ENCODE assay signal across 24 cellular contexts in the genomic region with DNA sequence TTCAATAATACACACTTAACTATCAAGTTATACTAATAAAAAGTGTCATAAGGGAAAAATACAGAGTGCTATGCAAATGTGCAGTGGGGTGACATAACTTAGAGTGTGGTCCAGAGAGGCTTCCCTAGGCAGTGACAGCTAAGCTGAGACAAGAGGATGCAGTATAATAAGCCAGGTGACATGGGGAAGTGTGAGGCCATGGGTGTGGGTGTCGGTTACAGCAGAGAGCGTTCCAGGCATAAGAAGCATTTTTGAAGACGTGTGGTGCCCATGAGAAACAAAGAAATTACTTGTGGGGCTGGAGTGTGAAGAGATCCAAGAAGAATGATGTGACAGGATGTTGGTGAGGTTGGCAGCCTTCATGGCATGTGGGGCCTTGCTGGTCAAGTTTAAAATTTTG.
DNase-seq lines count a peak whose midpoint lies in the region; ATAC-seq and TF ChIP-seq lines count a peak whose summit lies in the region.
"Had no signal": no experiment of that assay in that cellular context is flagged by ENCODE, and none has a peak within 500 bp of the region (broad histone marks: within the 10 kb centered on the region; RNA-seq: fewer than 3 reads in every experiment).

No MANE protein-coding gene starts in this region.

- H3K9me3 Mint-ChIP-seq in immature natural killer cell, result no peaks in the 10 kb centered on the region
- peaks cover 8% of the 10 kb centered on the region for H3K9me3 Mint-ChIP-seq in activated CD8-positive, alpha-beta T cell treated with anti-CD3 and anti-CD28 coated beads, Interleukin-2, amount 10 ng/mL, durations not matched to agents 7 days and 5 days (ENCODE audit: insufficient read depth)
- no peaks in the 10 kb centered on the region for H3K9me3 Mint-ChIP-seq in activated T-helper 17 cell treated with anti-CD3 and anti-CD28 coated beads, Interleukin-2, amount 50 U/mL, for 72 hours
- H3K9me3 Mint-ChIP-seq: CD4-positive, alpha-beta T cell had no signal

- H3K4me3 ChIP-seq in Karpas-422 (ENCODE audit: low read length) (no peak overlapping the region), neutrophil (ENCODE audit: low read depth in 1 of 2, low read length in 1 of 2) (no peak overlapping the region)
- H3K4me3 ChIP-seq: SJSA1 had no signal

- H3K27ac Mint-ChIP-seq in immature natural killer cell, result peak overlapping the region; percentile 9 to 80 (median 52)
- no peak overlapping the region for H3K27ac Mint-ChIP-seq in activated CD8-positive, alpha-beta T cell treated with anti-CD3 and anti-CD28 coated beads, Interleukin-2, amount 10 ng/mL, durations not matched to agents 7 days and 5 days
- no peak overlapping the region for H3K27ac Mint-ChIP-seq in activated T-helper 17 cell treated with anti-CD3 and anti-CD28 coated beads, Interleukin-2, amount 50 U/mL, for 72 hours
- H3K27ac Mint-ChIP-seq: CD4-positive, alpha-beta T cell had no signal

- CTCF ChIA-PET in activated CD8-positive, alpha-beta T cell treated with anti-CD3 and anti-CD28 coated beads, Interleukin-2, amount 10 ng/mL, durations not matched to agents 7 days and 5 days (lab: Charles Lee), result interaction anchor here (1.4 kb wide), 1 partner anchor 10 kb away, joined by 5 read pairs; no protein-coding TSS in a partner anchor

- peaks cover 0 to 3% (median 3%) of the 10 kb centered on the region in 3 donors for H3K27me3 Mint-ChIP-seq in immature natural killer cell (ENCODE audit: low read depth in 3 of 3)
- H3K27me3 Mint-ChIP-seq in activated CD8-positive, alpha-beta T cell treated with anti-CD3 and anti-CD28 coated beads, Interleukin-2, amount 10 ng/mL, durations not matched to agents 7 days and 5 days (ENCODE audit: low read depth), result peaks cover 3% of the 10 kb centered on the region
- no peaks in the 10 kb centered on the region for H3K27me3 Mint-ChIP-seq in activated T-helper 17 cell treated with anti-CD3 and anti-CD28 coated beads, Interleukin-2, amount 50 U/mL, for 72 hours
- H3K27me3 Mint-ChIP-seq: CD4-positive, alpha-beta T cell had no signal

- H3K4me3 Mint-ChIP-seq in immature natural killer cell, result peak overlapping the region in 2 of 5 donors; percentile 0 to 1
- no peak overlapping the region for H3K4me3 Mint-ChIP-seq in activated CD8-positive, alpha-beta T cell treated with anti-CD3 and anti-CD28 coated beads, Interleukin-2, amount 10 ng/mL, durations not matched to agents 7 days and 5 days
- H3K4me3 Mint-ChIP-seq in activated T-helper 17 cell treated with anti-CD3 and anti-CD28 coated beads, Interleukin-2, amount 50 U/mL, for 72 hours, result no peak overlapping the region
- H3K4me3 Mint-ChIP-seq: CD4-positive, alpha-beta T cell had no signal

- H3K9me2 ChIP-seq in Karpas-422 (replicated peaks; ENCODE audit: insufficient read depth, low read length), result peaks cover 5% of the 10 kb centered on the region; the same call in 1 of the 2 replicates

- DNase-seq in Karpas-422 (peak; percentile 60), immature natural killer cell (peak in 1 of 3 donors; percentile 26)
- no peak for DNase-seq in activated CD8-positive, alpha-beta T cell treated with anti-CD3 and anti-CD28 coated beads, Interleukin-2, amount 10 ng/mL, durations not matched to agents 7 days and 5 days
- DNase-seq: BE2C; CD4-positive, alpha-beta T cell; COR-L47; DMS 273 treated with DMSO at 0.1 percent for 48 hours; DMS79 treated with DMSO at 0.1 percent for 48 hours; KG1; MV-4-11; NCI-H1105 treated with DMSO at 0.1 percent for 48 hours; NCI-H1694 treated with DMSO at 0.1 percent for 48 hours; NCI-H2081 treated with DMSO at 0.1 percent for 48 hours; NCI-H2171 treated with DMSO at 0.1 percent for 48 hours; NCI-H524 treated with DMSO at 0.1 percent for 48 hours; NCI-H82; OCI-M1 had no signal

- H3K36me3 ChIP-seq in Karpas-422 (ENCODE audit: insufficient read depth, low read length), result no peaks in the 10 kb centered on the region
- no peaks in the 10 kb centered on the region for H3K36me3 ChIP-seq in neutrophil
- H3K36me3 ChIP-seq: BE2C, SJSA1 had no signal

- POLR2A ChIA-PET in activated CD8-positive, alpha-beta T cell treated with anti-CD3 and anti-CD28 coated beads, Interleukin-2, amount 10 ng/mL, durations not matched to agents 7 days and 5 days (lab: Charles Lee), result interaction anchor here (1.0 kb wide), 1 partner anchor 154 kb away, joined by 3 read pairs; no protein-coding TSS in a partner anchor

- peaks cover 26% of the 10 kb centered on the region for H3K4me1 ChIP-seq in Karpas-422 (ENCODE audit: low read length)
- peaks cover 50 to 58% of the 10 kb centered on the region in 2 experiments for H3K4me1 ChIP-seq in neutrophil (ENCODE audit: control insufficient read depth in 1 of 2, insufficient read depth in 1 of 2, low read depth in 1 of 2, low read length in 1 of 2)
- H3K4me1 ChIP-seq: BE2C had no signal

- H3K27me3 ChIP-seq in Karpas-422 (ENCODE audit: low read length), result no peaks in the 10 kb centered on the region
- no peaks in the 10 kb centered on the region for H3K27me3 ChIP-seq in neutrophil
- H3K27me3 ChIP-seq: BE2C, SJSA1 had no signal

- H3K27ac ChIP-seq in Karpas-422 (ENCODE audit: low read length) (no peak overlapping the region), neutrophil (peak overlapping the region; percentile 63)
- H3K27ac ChIP-seq: SJSA1 had no signal

- no peak for TF ChIP-seq CTCF in neutrophil (IDR thresholded peaks at IDR 0.05)

- H3K4me1 Mint-ChIP-seq in immature natural killer cell, result peaks cover 61 to 72% of the 10 kb centered on the region in 2 donors
- H3K4me1 Mint-ChIP-seq in activated CD8-positive, alpha-beta T cell treated with anti-CD3 and anti-CD28 coated beads, Interleukin-2, amount 10 ng/mL, durations not matched to agents 7 days and 5 days (ENCODE audit: low read depth), result peaks cover 53% of the 10 kb centered on the region
- H3K4me1 Mint-ChIP-seq in activated T-helper 17 cell treated with anti-CD3 and anti-CD28 coated beads, Interleukin-2, amount 50 U/mL, for 72 hours, result peaks cover 31% of the 10 kb centered on the region

- H4K20me1 ChIP-seq in Karpas-422 (ENCODE audit: insufficient read depth, low read depth, low read length), result no peaks in the 10 kb centered on the region

- peak overlapping the region; percentile 29 for H2AFZ ChIP-seq in Karpas-422 (ENCODE audit: low read length)

- no peaks in the 10 kb centered on the region for H3K9me3 ChIP-seq in Karpas-422 (ENCODE audit: low read length)
- H3K9me3 ChIP-seq in neutrophil, result no peaks in the 10 kb centered on the region
- H3K9me3 ChIP-seq: BE2C, SJSA1 had no signal

- peak; percentile 43 for ATAC-seq in GM19043 (IDR thresholded peaks at IDR 0.05; ENCODE audit: low read depth, unreplicated experiment)
- no peak for ATAC-seq in activated CD8-positive, alpha-beta T cell treated with anti-CD3 and anti-CD28 coated beads, Interleukin-2, amount 10 ng/mL, durations not matched to agents 7 days and 5 days
- ATAC-seq in activated T-helper 17 cell treated with anti-CD3 and anti-CD28 coated beads, Interleukin-2, amount 50 U/mL, for 72 hours (replicated peaks), result no peak
- ATAC-seq in GM21786 (IDR thresholded peaks at IDR 0.05; ENCODE audit: unreplicated experiment), result no peak
- ATAC-seq: HCT116, HepG2 had no signal

- peaks cover 0 to 3% (median 3%) of the 10 kb centered on the region in 3 donors for H3K36me3 Mint-ChIP-seq in immature natural killer cell
- peaks cover 20% of the 10 kb centered on the region for H3K36me3 Mint-ChIP-seq in activated CD8-positive, alpha-beta T cell treated with anti-CD3 and anti-CD28 coated beads, Interleukin-2, amount 10 ng/mL, durations not matched to agents 7 days and 5 days (ENCODE audit: low read depth)
- H3K36me3 Mint-ChIP-seq in activated T-helper 17 cell treated with anti-CD3 and anti-CD28 coated beads, Interleukin-2, amount 50 U/mL, for 72 hours (ENCODE audit: low read depth), result no peaks in the 10 kb centered on the region

- H3K79me2 ChIP-seq in Karpas-422 (ENCODE audit: low read length), result no peaks in the 10 kb centered on the region

- H3K4me2 ChIP-seq in Karpas-422 (ENCODE audit: low read depth, low read length, poor library complexity, severe bottlenecking), result no peak overlapping the region

- no peak overlapping the region for H3K9ac ChIP-seq in Karpas-422 (ENCODE audit: low read length)

Comparison
In these comparisons a context has a peak if more than half of its experiments do, and no peak if none do; other contexts are left out.
1. H3K27ac Mint-ChIP-seq: peak in immature natural killer cell (6 of 6); none in activated CD8-positive, alpha-beta T cell treated with anti-CD3 and anti-CD28 coated beads, Interleukin-2, amount 10 ng/mL, durations not matched to agents 7 days and 5 days (single experiment) and activated T-helper 17 cell treated with anti-CD3 and anti-CD28 coated beads, Interleukin-2, amount 50 U/mL, for 72 hours (single experiment).